8 cellular contexts compared by ENCODE assay signal in the genomic region with DNA sequence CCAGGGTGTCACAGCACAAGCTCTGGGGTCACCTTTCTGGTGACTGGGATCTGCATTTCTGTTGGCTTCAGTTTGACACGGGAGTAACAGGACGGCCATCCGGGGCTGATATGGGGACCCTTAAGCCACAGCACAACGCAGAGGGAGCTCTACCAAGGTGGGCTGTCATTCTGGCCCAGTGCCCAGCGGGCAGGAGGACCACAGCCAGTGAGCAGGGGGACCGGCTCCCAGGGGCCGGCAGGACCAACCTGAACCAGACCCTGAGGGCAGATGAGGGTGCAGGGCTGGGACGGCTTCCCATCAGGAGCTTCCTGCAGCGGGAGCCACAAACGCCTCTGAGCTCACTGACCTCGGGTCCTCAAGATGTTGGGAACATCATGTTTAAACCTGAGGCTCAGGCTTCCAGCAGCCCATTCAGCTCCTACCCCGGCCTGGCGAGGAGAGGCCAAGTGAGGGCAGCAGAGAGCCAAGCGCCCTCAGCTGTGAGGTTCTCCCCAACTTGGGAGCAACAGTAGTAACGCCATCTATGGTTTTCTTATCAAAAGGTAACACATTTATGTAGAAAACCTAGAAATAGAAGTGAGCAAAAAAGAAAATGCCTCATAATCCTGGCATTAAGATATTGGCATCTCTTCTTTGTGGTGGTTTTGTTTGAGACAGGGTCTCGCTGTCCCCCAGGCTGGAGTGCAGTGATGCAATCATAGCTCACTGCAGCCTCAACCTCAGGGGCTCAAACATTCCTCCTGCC. TPM values are rescaled to one million over a fixed set of nuclear protein-coding genes. Genes with fewer than 3 reads are reported as not detected.
DNase-seq lines count a peak whose midpoint lies in the region; ATAC-seq, FAIRE-seq and TF ChIP-seq lines count a peak whose summit lies in the region.

No MANE protein-coding gene starts in this region.

- H3K27me3 ChIP-seq in OCI-LY3 (ENCODE audit: low read depth, low read length) (no peaks in the 10 kb centered on the region), gastroesophageal sphincter (peaks cover 28% of the 10 kb centered on the region)

- H3K79me2 ChIP-seq in OCI-LY3 (ENCODE audit: low read length): no peaks in the 10 kb centered on the region

- TF ChIP-seq CTCF in A549 (IDR thresholded peaks at IDR 0.05) (peak; percentile 53), GM12872 (IDR thresholded peaks at IDR 0.05; ENCODE audit: insufficient read depth, low read depth, low read length) (peak; percentile 90), OCI-LY3 (IDR thresholded peaks at IDR 0.05; ENCODE audit: low read depth, low read length) (peak; percentile 76), gastroesophageal sphincter (IDR thresholded peaks at IDR 0.05) (peak in 3 of 4 experiments; percentile 15 to 56 (median 37)), omental fat pad (IDR thresholded peaks at IDR 0.05) (no peak)

- POLR2A ChIA-PET in A549 (lab: Yijun Ruan, JAX): no interaction called here

- FAIRE-seq in A549 (lab: Jason Lieb, UNC): no peak

- 27% methylated on average over 8 of the region's 16 CpGs for WGBS in A549 (ENCODE audit: missing lambda C conversion rate)
- WGBS in gastroesophageal sphincter (ENCODE audit: low coverage in 1 of 2), 2 donors: 26 to 27% methylated on average over 5 to 7 of the region's 16 CpGs

- H3K9me3 ChIP-seq in A549: no peaks in the 10 kb centered on the region
- H3K9me3 ChIP-seq in OCI-LY3 (ENCODE audit: insufficient read depth, low read length): no peaks in the 10 kb centered on the region
- no peaks in the 10 kb centered on the region for H3K9me3 ChIP-seq in gastroesophageal sphincter

- H4K20me1 ChIP-seq in OCI-LY3 (ENCODE audit: insufficient read depth, low read length): no peaks in the 10 kb centered on the region

- H3K4me1 ChIP-seq in A549 (no peaks in the 10 kb centered on the region), OCI-LY3 (ENCODE audit: low read length) (peaks cover 7% of the 10 kb centered on the region; the same call in 1 of the 2 replicates), gastroesophageal sphincter (peaks cover 0 to 5% (median 0%) of the 10 kb centered on the region in 3 donors)

- TF ChIP-seq EP300 in A549 (IDR thresholded peaks at IDR 0.05) (no peak), gastroesophageal sphincter (IDR thresholded peaks at IDR 0.05) (no peak)

- H3K36me3 ChIP-seq in OCI-LY3 (replicated peaks; ENCODE audit: low read depth, low read length): no peaks in the 10 kb centered on the region
- peaks cover 0 to 37% of the 10 kb centered on the region in 2 donors for H3K36me3 ChIP-seq in gastroesophageal sphincter

- H3K9ac ChIP-seq in OCI-LY3 (ENCODE audit: low read length): no peak overlapping the region

- H3K4me3 ChIP-seq in A549: no peak overlapping the region
- H3K4me3 ChIP-seq in OCI-LY3 (ENCODE audit: low read length): no peak overlapping the region
- no peak overlapping the region for H3K4me3 ChIP-seq in gastroesophageal sphincter

- H3K27ac ChIP-seq in A549 (no peak overlapping the region), OCI-LY3 (ENCODE audit: low read length) (no peak overlapping the region), gastroesophageal sphincter (no peak overlapping the region)

- no peak for TF ChIP-seq POLR2A in A549 (IDR thresholded peaks at IDR 0.05; ENCODE audit: low read length)
- no peak for TF ChIP-seq POLR2A in gastroesophageal sphincter (IDR thresholded peaks at IDR 0.05)

- intact Hi-C loops in sciatic nerve (cut with DNase I): no loop called here

- ATAC-seq in A549 (peak; percentile 91 to 93), gastroesophageal sphincter (peak; percentile 49), sciatic nerve (peak; percentile 72), HG03520 (IDR thresholded peaks at IDR 0.05; ENCODE audit: unreplicated experiment) (no peak), omental fat pad (ENCODE audit: low FRiP score) (no peak)

- peak; percentile 34 to 53; a peak in 4 of 5 replicates for TF ChIP-seq RAD21 in A549 (conservative IDR thresholded peaks at IDR 0.05 in 1 of 2, IDR thresholded peaks at IDR 0.05 in 1 of 2)

- H2AFZ ChIP-seq in OCI-LY3 (ENCODE audit: low read depth, low read length): no peak overlapping the region

- H3K4me2 ChIP-seq in A549: no peak overlapping the region
- H3K4me2 ChIP-seq in OCI-LY3 (ENCODE audit: low read length): no peak overlapping the region

- DNase-seq in A549 (ENCODE audit: low read depth in 1 of 2, low spot score in 1 of 2): peak; percentile 47 to 65
- DNase-seq in activated T-cell treated with anti-CD3 and anti-CD28 coated beads, Interleukin-2, amount 50 U/mL, for 48 hours: peak; percentile 67 to 71
- DNase-seq in sciatic nerve (ENCODE audit: low spot score): no peak
- DNase-seq in omental fat pad (ENCODE audit: low spot score): no peak

- CTCF ChIA-PET in A549 (lab: Yijun Ruan, JAX): interaction anchor here (0.5 to 2.7 kb wide), 23 partner anchors 8 to 815 kb away, joined by 3 to 23 read pairs (median 4); partner anchors contain the start of gene CENPS

TF ChIP-seq in A549, 52 proteins besides CTCF, POLR2A, EP300 and RAD21:
- TF ChIP-seq KDM5A (IDR thresholded peaks at IDR 0.05) (no peak), CBX8 (IDR thresholded peaks at IDR 0.05) (no peak), MYC (IDR thresholded peaks at IDR 0.05; ENCODE audit: borderline replicate concordance, low read length) (no peak), MAX (IDR thresholded peaks at IDR 0.05) (no peak), FOSL2 (IDR thresholded peaks at IDR 0.05) (no peak), FOSL2 (CRISPR knock-in tag; IDR thresholded peaks at IDR 0.05) (no peak), HOXB5 (CRISPR knock-in tag; IDR thresholded peaks at IDR 0.05) (no peak), NFE2L2 (conservative IDR thresholded peaks at IDR 0.05; ENCODE audit: low read length) (no peak), CEBPB (IDR thresholded peaks at IDR 0.05) (0 out of 4 replicates have a peak, but pooled peaks of 1 of the 2 experiments have one; percentile 10), EHF (CRISPR knock-in tag; IDR thresholded peaks at IDR 0.05) (no peak), SMC3 (IDR thresholded peaks at IDR 0.05) (0 out of 3 replicates have a peak, but pooled peaks have one; percentile 30), NR3C1 (IDR thresholded peaks at IDR 0.05) (no peak)
- TF ChIP-seq, protein P1, sequence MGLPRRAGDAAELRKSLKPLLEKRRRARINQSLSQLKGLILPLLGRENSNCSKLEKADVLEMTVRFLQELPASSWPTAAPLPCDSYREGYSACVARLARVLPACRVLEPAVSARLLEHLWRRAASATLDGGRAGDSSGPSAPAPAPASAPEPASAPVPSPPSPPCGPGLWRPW (IDR thresholded peaks at IDR 0.05): no peak
- TF ChIP-seq, protein P2, sequence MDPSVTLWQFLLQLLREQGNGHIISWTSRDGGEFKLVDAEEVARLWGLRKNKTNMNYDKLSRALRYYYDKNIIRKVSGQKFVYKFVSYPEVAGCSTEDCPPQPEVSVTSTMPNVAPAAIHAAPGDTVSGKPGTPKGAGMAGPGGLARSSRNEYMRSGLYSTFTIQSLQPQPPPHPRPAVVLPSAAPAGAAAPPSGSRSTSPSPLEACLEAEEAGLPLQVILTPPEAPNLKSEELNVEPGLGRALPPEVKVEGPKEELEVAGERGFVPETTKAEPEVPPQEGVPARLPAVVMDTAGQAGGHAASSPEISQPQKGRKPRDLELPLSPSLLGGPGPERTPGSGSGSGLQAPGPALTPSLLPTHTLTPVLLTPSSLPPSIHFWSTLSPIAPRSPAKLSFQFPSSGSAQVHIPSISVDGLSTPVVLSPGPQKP (IDR thresholded peaks at IDR 0.05; ENCODE audit: low read depth, low read length): no peak
TF ChIP-seq in A549: peak in this region for 2.

RNA-seq across cellular contexts. Expression of gene TMEM201, which starts 26.8 kb away (rescaled TPM):
- polyA plus RNA-seq in A549 (2011; rRNA removed) (1.9 and 2.1 TPM in 2 replicates), A549 (2017; fragmentation: RNase III; extraction: RNeasy Plus Mini Kit Qiagen cat#74134 plus additional on column Dnase treatment) (8.0 to 8.7 TPM (median 8.6 TPM) in 3 replicates)
- polyA plus RNA-seq in A549 (2012; cell fraction: cytosol; rRNA removed): 7.4 and 10.8 TPM in 2 replicates
- 20.2 and 32.7 TPM in 2 replicates for polyA plus RNA-seq in A549 (2012; cell fraction: nucleus; rRNA removed)
- 2.8 and 3.5 TPM in 2 replicates for polyA minus RNA-seq in A549 (2011; rRNA and poly(A)+ RNA removed)
- total RNA-seq in gastroesophageal sphincter (1 to 10 TPM; 4.4 to 9.3 (median 5.5) TPM), sciatic nerve (13.1 TPM), omental fat pad (10 to 100 TPM in 1 of 4 donors, 1 to 10 TPM in 3; 4.5 to 13.1 (median 6.8) TPM)

RNA-seq across cellular contexts. Expression of gene PIK3CD, which starts 36.0 kb away (rescaled TPM):
- polyA plus RNA-seq in A549 (2011; rRNA removed) (2.4 and 2.5 TPM in 2 replicates), A549 (2017; fragmentation: RNase III; extraction: RNeasy Plus Mini Kit Qiagen cat#74134 plus additional on column Dnase treatment) (3.2 to 3.6 TPM (median 3.5 TPM) in 3 replicates)
- 3.1 and 4.1 TPM in 2 replicates for polyA plus RNA-seq in A549 (2012; cell fraction: cytosol; rRNA removed)
- 5.5 and 8.8 TPM in 2 replicates for polyA plus RNA-seq in A549 (2012; cell fraction: nucleus; rRNA removed)
- polyA minus RNA-seq in A549 (2011; rRNA and poly(A)+ RNA removed): 5.5 and 6.0 TPM in 2 replicates
- total RNA-seq in gastroesophageal sphincter (10 to 100 TPM in 3 of 4 donors, 1 to 10 TPM in 1; 8.2 to 18.2 (median 15.4) TPM), sciatic nerve (17.9 TPM), omental fat pad (10 to 100 TPM; 16.5 to 23.0 (median 18.2) TPM)

Comparison
In these comparisons a context has a peak if more than half of its experiments do, and no peak if none do; other contexts are left out.
1. ATAC-seq: peak in A549 (2 of 2), gastroesophageal sphincter (single experiment) and sciatic nerve (single experiment); none in HG03520 (single experiment) and omental fat pad (single experiment).
2. DNase-seq: peak in A549 (2 of 2) and activated T-cell treated with anti-CD3 and anti-CD28 coated beads, Interleukin-2, amount 50 U/mL, for 48 hours (2 of 2); none in sciatic nerve (single experiment) and omental fat pad (single experiment).
3. CTCF ChIP-seq: peak in A549 (single experiment), GM12872 (single experiment), OCI-LY3 (single experiment) and gastroesophageal sphincter (3 of 4); none in omental fat pad (0 of 3).